ENCODE assay signal across 18 cellular contexts in genomic region chr14:101248056-101248725, GRCh38.
DNase-seq lines count a peak whose midpoint lies in the region; ATAC-seq and TF ChIP-seq lines count a peak whose summit lies in the region.
"Had no signal": no experiment of that assay in that cellular context is flagged by ENCODE, and none has a peak within 500 bp of the region (broad histone marks: within the 10 kb centered on the region; RNA-seq: fewer than 3 reads in every experiment).

No MANE protein-coding gene starts in this region.

- TF ChIP-seq POLR2A in esophagus squamous epithelium (IDR thresholded peaks at IDR 0.05) = no peak

- peaks cover 12% of the 10 kb centered on the region; the same call in 1 of the 2 replicates for H4K20me1 ChIP-seq in DND-41 (ENCODE audit: insufficient read depth, low read length)

- no peaks in the 10 kb centered on the region for H3K36me3 ChIP-seq in DND-41 (ENCODE audit: insufficient read depth, low read length)
- no peaks in the 10 kb centered on the region for H3K36me3 ChIP-seq in endodermal cell (ENCODE audit: control insufficient read depth, insufficient read depth, low read length)
- H3K36me3 ChIP-seq in esophagus squamous epithelium = no peaks in the 10 kb centered on the region
- H3K36me3 ChIP-seq: BE2C had no signal

- no peak for ATAC-seq in DND-41 (ENCODE audit: insufficient read depth, low read depth)
- no peak for ATAC-seq in HG03521 (IDR thresholded peaks at IDR 0.05; ENCODE audit: unreplicated experiment)
- ATAC-seq: GM12878, K562, Panc1 had no signal

- no peak overlapping the region for H3K27ac ChIP-seq in DND-41 (ENCODE audit: low read length)
- no peak overlapping the region for H3K27ac ChIP-seq in endodermal cell (ENCODE audit: low read depth, low read length)
- no peak overlapping the region for H3K27ac ChIP-seq in esophagus squamous epithelium

- peaks cover 11% of the 10 kb centered on the region for H3K4me1 Mint-ChIP-seq in activated CD4-positive, alpha-beta memory T cell treated with anti-CD3 and anti-CD28 coated beads, Interleukin-2, amount 10 ng/mL, durations not matched to agents 7 days and 5 days
- peaks cover 7% of the 10 kb centered on the region for H3K4me1 Mint-ChIP-seq in activated CD4-positive, alpha-beta memory T cell treated with anti-CD3 and anti-CD28 coated beads for 36 hours (ENCODE audit: low read depth)
- peaks cover 7% of the 10 kb centered on the region for H3K4me1 Mint-ChIP-seq in endodermal cell
- H3K4me1 Mint-ChIP-seq in osteocyte (ENCODE audit: unreplicated experiment) = no peaks in the 10 kb centered on the region

- intact Hi-C loops in activated CD4-positive, alpha-beta memory T cell treated with anti-CD3 and anti-CD28 coated beads for 36 hours (cut with micrococcal nuclease) = no loop called here
- intact Hi-C loops in esophagus squamous epithelium (cut with DNase I) = no loop called here

- no peaks in the 10 kb centered on the region for H3K36me3 Mint-ChIP-seq in activated CD4-positive, alpha-beta memory T cell treated with anti-CD3 and anti-CD28 coated beads, Interleukin-2, amount 10 ng/mL, durations not matched to agents 7 days and 5 days (ENCODE audit: low read depth)
- H3K36me3 Mint-ChIP-seq in activated CD4-positive, alpha-beta memory T cell treated with anti-CD3 and anti-CD28 coated beads for 36 hours = no peaks in the 10 kb centered on the region
- H3K36me3 Mint-ChIP-seq in endodermal cell (ENCODE audit: low read depth) = no peaks in the 10 kb centered on the region
- no peaks in the 10 kb centered on the region for H3K36me3 Mint-ChIP-seq in osteocyte (ENCODE audit: unreplicated experiment)

- no peak overlapping the region for H3K4me2 ChIP-seq in DND-41 (ENCODE audit: insufficient read depth, low read length)

- H3K27me3 Mint-ChIP-seq in activated CD4-positive, alpha-beta memory T cell treated with anti-CD3 and anti-CD28 coated beads, Interleukin-2, amount 10 ng/mL, durations not matched to agents 7 days and 5 days = no peaks in the 10 kb centered on the region
- peaks cover 16% of the 10 kb centered on the region for H3K27me3 Mint-ChIP-seq in activated CD4-positive, alpha-beta memory T cell treated with anti-CD3 and anti-CD28 coated beads for 36 hours
- H3K27me3 Mint-ChIP-seq in endodermal cell (ENCODE audit: insufficient read depth) (peaks cover 5% of the 10 kb centered on the region), osteocyte (ENCODE audit: unreplicated experiment) (peaks cover 5% of the 10 kb centered on the region)

- H3K9me3 Mint-ChIP-seq in activated CD4-positive, alpha-beta memory T cell treated with anti-CD3 and anti-CD28 coated beads, Interleukin-2, amount 10 ng/mL, durations not matched to agents 7 days and 5 days = no peaks in the 10 kb centered on the region
- H3K9me3 Mint-ChIP-seq in activated CD4-positive, alpha-beta memory T cell treated with anti-CD3 and anti-CD28 coated beads for 36 hours = no peaks in the 10 kb centered on the region
- no peaks in the 10 kb centered on the region for H3K9me3 Mint-ChIP-seq in endodermal cell
- H3K9me3 Mint-ChIP-seq in osteocyte (ENCODE audit: unreplicated experiment) = no peaks in the 10 kb centered on the region
- H3K9me3 Mint-ChIP-seq: CD4-positive, alpha-beta T cell had no signal

- H3K9ac ChIP-seq in DND-41 (ENCODE audit: low read depth, low read length) (no peak overlapping the region), endodermal cell (ENCODE audit: extremely low read depth, low read length, poor library complexity, severe bottlenecking) (no peak overlapping the region)

- H3K27me3 ChIP-seq in DND-41 (ENCODE audit: insufficient read depth, low read length, poor library complexity) (no peaks in the 10 kb centered on the region), endodermal cell (ENCODE audit: control insufficient read depth, insufficient read depth, low read length, poor library complexity, severe bottlenecking) (peaks cover 8% of the 10 kb centered on the region), esophagus squamous epithelium (peaks cover 0 to 4% (median 0%) of the 10 kb centered on the region in 4 donors)
- H3K27me3 ChIP-seq: BE2C had no signal

- no peak overlapping the region for H3K27ac Mint-ChIP-seq in activated CD4-positive, alpha-beta memory T cell treated with anti-CD3 and anti-CD28 coated beads, Interleukin-2, amount 10 ng/mL, durations not matched to agents 7 days and 5 days
- no peak overlapping the region for H3K27ac Mint-ChIP-seq in activated CD4-positive, alpha-beta memory T cell treated with anti-CD3 and anti-CD28 coated beads for 36 hours
- H3K27ac Mint-ChIP-seq in endodermal cell (no peak overlapping the region), osteocyte (ENCODE audit: unreplicated experiment) (no peak overlapping the region)
- H3K27ac Mint-ChIP-seq: CD4-positive, alpha-beta T cell had no signal

- POLR2A ChIA-PET in activated CD4-positive, alpha-beta memory T cell treated with anti-CD3 and anti-CD28 coated beads, Interleukin-2, amount 10 ng/mL, durations not matched to agents 7 days and 5 days (lab: Charles Lee) = no interaction called here
- POLR2A ChIA-PET in activated CD4-positive, alpha-beta memory T cell treated with anti-CD3 and anti-CD28 coated beads for 36 hours (lab: Charles Lee) = no interaction called here

- CTCF ChIA-PET in activated CD4-positive, alpha-beta memory T cell treated with anti-CD3 and anti-CD28 coated beads, Interleukin-2, amount 10 ng/mL, durations not matched to agents 7 days and 5 days (lab: Charles Lee) = no interaction called here
- CTCF ChIA-PET in activated CD4-positive, alpha-beta memory T cell treated with anti-CD3 and anti-CD28 coated beads for 36 hours (lab: Charles Lee) = no interaction called here

- no peak overlapping the region for H3K4me3 ChIP-seq in DND-41 (ENCODE audit: low read depth in 1 of 2, low read length in 2 of 2)
- H3K4me3 ChIP-seq in endodermal cell (ENCODE audit: low read length) = no peak overlapping the region
- no peak overlapping the region for H3K4me3 ChIP-seq in esophagus squamous epithelium
- H3K4me3 ChIP-seq: GM12878, K562 had no signal

- no peak overlapping the region for H3K4me3 Mint-ChIP-seq in activated CD4-positive, alpha-beta memory T cell treated with anti-CD3 and anti-CD28 coated beads, Interleukin-2, amount 10 ng/mL, durations not matched to agents 7 days and 5 days
- no peak overlapping the region for H3K4me3 Mint-ChIP-seq in activated CD4-positive, alpha-beta memory T cell treated with anti-CD3 and anti-CD28 coated beads for 36 hours
- no peak overlapping the region for H3K4me3 Mint-ChIP-seq in endodermal cell
- no peak overlapping the region for H3K4me3 Mint-ChIP-seq in osteocyte (ENCODE audit: unreplicated experiment)
- H3K4me3 Mint-ChIP-seq: CD4-positive, alpha-beta T cell had no signal

- no peaks in the 10 kb centered on the region for H3K79me2 ChIP-seq in DND-41 (ENCODE audit: insufficient read depth, low read length)

- no peak overlapping the region for H2AFZ ChIP-seq in DND-41 (ENCODE audit: low read depth, low read length)

- WGBS in endodermal cell (ENCODE audit: insufficient coverage in 1 of 2, insufficient read length in 1 of 2), 2 experiments = 93% methylated on average over 7 to 16 of the region's 16 CpGs
- WGBS in esophagus squamous epithelium, 2 donors = 69 to 82% methylated on average over 4 to 8 of the region's 16 CpGs

- TF ChIP-seq CTCF in DND-41 (IDR thresholded peaks at IDR 0.05; ENCODE audit: borderline replicate concordance, extremely low read depth, low read length, poor library complexity, severe bottlenecking) (no peak), endodermal cell (conservative IDR thresholded peaks at IDR 0.05) (no peak), osteocyte (IDR thresholded peaks at IDR 0.05) (no peak), esophagus squamous epithelium (IDR thresholded peaks at IDR 0.05) (no peak)

- DNase-seq in activated CD4-positive, alpha-beta memory T cell treated with anti-CD3 and anti-CD28 coated beads, Interleukin-2, amount 10 ng/mL, durations not matched to agents 7 days and 5 days = peak; percentile 7
- DNase-seq in activated CD4-positive, alpha-beta memory T cell treated with anti-CD3 and anti-CD28 coated beads for 36 hours = no peak
- DNase-seq in DND-41 (peak; percentile 1), endodermal cell (peak; percentile 18), osteocyte (ENCODE audit: extremely low spot score, unreplicated experiment) (peak; percentile 63), COLO668 (lab: John Stamatoyannopoulos, UW; ENCODE audit: unreplicated experiment) (no peak), esophagus squamous epithelium (lab: John Stamatoyannopoulos, UW) (no peak)
- DNase-seq: BE2C, DMS153, NCI-H1105, NCI-H1694, NCI-H2081 treated with DMSO at 0.1 percent for 48 hours, NCI-H446 treated with DMSO at 0.1 percent for 48 hours had no signal

- H3K9me3 ChIP-seq in DND-41 (ENCODE audit: insufficient read depth, low read length, severe bottlenecking) (peaks cover 8% of the 10 kb centered on the region), endodermal cell (ENCODE audit: control insufficient read depth, low read length) (peaks cover 8% of the 10 kb centered on the region), esophagus squamous epithelium (no peaks in the 10 kb centered on the region)
- H3K9me3 ChIP-seq: BE2C had no signal

- no peaks in the 10 kb centered on the region for H3K4me1 ChIP-seq in DND-41 (ENCODE audit: insufficient read depth, low read length)
- no peaks in the 10 kb centered on the region for H3K4me1 ChIP-seq in endodermal cell (ENCODE audit: control insufficient read depth, insufficient read depth, low read length)
- H3K4me1 ChIP-seq in esophagus squamous epithelium = no peaks in the 10 kb centered on the region
- H3K4me1 ChIP-seq: BE2C had no signal

Comparison
In these comparisons a context has a peak if more than half of its experiments do, and no peak if none do; other contexts are left out.
1. DNase-seq: peak in activated CD4-positive, alpha-beta memory T cell treated with anti-CD3 and anti-CD28 coated beads, Interleukin-2, amount 10 ng/mL, durations not matched to agents 7 days and 5 days (single experiment), DND-41 (single experiment), endodermal cell (single experiment) and osteocyte (single experiment); none in activated CD4-positive, alpha-beta memory T cell treated with anti-CD3 and anti-CD28 coated beads for 36 hours (single experiment), COLO668 (single experiment) and esophagus squamous epithelium (single experiment).